Comparison of ENCODE assay signal across 26 cellular contexts in genomic region chr20:40414843-40415615, GRCh38.
DNase-seq lines count a peak whose midpoint lies in the region; ATAC-seq, FAIRE-seq and TF ChIP-seq lines count a peak whose summit lies in the region.
"Had no signal": no experiment of that assay in that cellular context is flagged by ENCODE, and none has a peak within 500 bp of the region (broad histone marks: within the 10 kb centered on the region; RNA-seq: fewer than 3 reads in every experiment).

No MANE protein-coding gene starts in this region.

- ATAC-seq in HepG2, result no peak
- ATAC-seq: left ventricle myocardium superior had no signal

- WGBS in HepG2 (ENCODE audit: low lambda C conversion rate), result 3% methylated on average over 5 of the region's 5 CpGs

- no peaks in the 10 kb centered on the region for H3K9me3 ChIP-seq in HepG2 (ENCODE audit: low read length)
- H3K9me3 ChIP-seq: sigmoid colon, vagina had no signal

- no peak for FAIRE-seq in HepG2 (lab: Jason Lieb, UNC)
- FAIRE-seq: endometrium, G401.6, GM12891 had no signal

- no peak overlapping the region for H3K4me3 Mint-ChIP-seq in Calu3 (ENCODE audit: low read depth, unreplicated experiment)

- peaks cover 16% of the 10 kb centered on the region for H3K27me3 Mint-ChIP-seq in Calu3 (ENCODE audit: unreplicated experiment)

- H3K36me3 Mint-ChIP-seq in Calu3 (ENCODE audit: insufficient read depth, unreplicated experiment), result no peaks in the 10 kb centered on the region

- H3K4me2 ChIP-seq in HepG2 (ENCODE audit: low read depth, low read length), result no peak overlapping the region

- H3K27ac ChIP-seq in VCaP (peak overlapping the region; percentile 94), HepG2 (ENCODE audit: extremely low read length, insufficient read depth, low read length) (no peak overlapping the region)
- H3K27ac ChIP-seq: HL-60, sigmoid colon, vagina had no signal

- no peak for TF ChIP-seq POLR2A in HepG2 (IDR thresholded peaks at IDR 0.05; ENCODE audit: insufficient read depth in 1 of 2, low read depth in 2 of 2, low read length in 2 of 2)

- H3K79me2 ChIP-seq in HepG2 (ENCODE audit: insufficient read depth, low read length), result no peaks in the 10 kb centered on the region

- H4K20me1 ChIP-seq in HepG2 (ENCODE audit: insufficient read depth, low read length), result no peaks in the 10 kb centered on the region

- H3K9ac ChIP-seq in HepG2 (ENCODE audit: insufficient read depth, low read depth, low read length), result no peak overlapping the region

- TF ChIP-seq RAD21 in HepG2 (CRISPR knock-in tag; IDR thresholded peaks at IDR 0.05), result no peak

- in situ Hi-C loops in HepG2 (cut with HindIII; ENCODE audit: extremely low pct_ligation_motif_present, low pct_unique_long_range_greater_than_20kb), result no loop called here

- intact Hi-C loops in Calu3 (cut with micrococcal nuclease; ENCODE audit: unreplicated experiment), result no loop called here
- intact Hi-C loops in HepG2 (cut with micrococcal nuclease; ENCODE audit: unreplicated experiment), result no loop called here

- no peaks in the 10 kb centered on the region for H3K27me3 ChIP-seq in HepG2 (ENCODE audit: control insufficient read depth in 1 of 2, insufficient read depth in 2 of 2, low read length in 2 of 2)
- H3K27me3 ChIP-seq: sigmoid colon, vagina had no signal

- DNase-seq in Calu3 (peak; percentile 6), NCI-H1417 treated with DMSO at 0.1 percent for 48 hours (lab: John Stamatoyannopoulos, UW) (peak; percentile 73), HepG2 (ENCODE audit: low spot score) (no peak), AG08395 (ENCODE audit: low spot score) (no peak), activated T-cell treated with anti-CD3 and anti-CD28 coated beads for 4 hours (no peak), AG20443 (ENCODE audit: low spot score) (no peak)
- no peak for DNase-seq in activated CD4-positive, CD25-positive, alpha-beta regulatory T cell treated with anti-CD3 and anti-CD28 coated beads, Interleukin-2, amount 50 U/mL, for 72 hours
- DNase-seq: activated CD4-positive, alpha-beta T cell treated with anti-CD3 and anti-CD28 coated beads for 1 hour; activated effector memory CD4-positive, alpha-beta T cell treated with Interleukin-2 at 50 U/mL for 16 hours; cerebellar nuclear complex; foreskin melanocyte; GOT3; KBM-7; left ventricle myocardium superior; NCI-H1105 treated with DMSO at 0.1 percent for 48 hours; NCI-H446 treated with DMSO at 0.1 percent for 48 hours; OCI-M1; sigmoid colon; stimulated activated CD4-positive, alpha-beta T cell treated with anti-CD3 and anti-CD28 coated beads, Interleukin-1b, Interleukin-23, amount 100 ng/mL, for 48 hours; T-helper 9 cell had no signal

- TF ChIP-seq CTCF in Calu3 (IDR thresholded peaks at IDR 0.05; ENCODE audit: unreplicated experiment) (no peak), VCaP (conservative IDR thresholded peaks at IDR 0.05) (no peak), HepG2 (CRISPR knock-in tag; IDR thresholded peaks at IDR 0.05) (no peak)

- CTCF ChIA-PET in Calu3 (lab: Charles Lee), result interaction anchor here (0.8 kb wide), 1 partner anchor 326 kb away, joined by 4 read pairs; no protein-coding TSS in a partner anchor
- CTCF ChIA-PET in HepG2 (lab: Yijun Ruan, JAX; ENCODE audit: low intra/inter-chr PET ratio, low total read pairs), result no interaction called here

- no peaks in the 10 kb centered on the region for H3K4me1 Mint-ChIP-seq in Calu3 (ENCODE audit: low read depth, unreplicated experiment)

- BruUV-seq in Calu3 (replicated peaks; lab: Mats Ljungman, UMichigan), result no TSS peak
- no TSS peak for BruUV-seq in HepG2 (replicated peaks; lab: Mats Ljungman, UMichigan)

- H3K36me3 ChIP-seq in HepG2 (replicated peaks in 1 of 2; ENCODE audit: control insufficient read depth in 1 of 2, insufficient read depth in 2 of 2, low read length in 2 of 2), result no peaks in the 10 kb centered on the region
- H3K36me3 ChIP-seq: sigmoid colon, vagina had no signal

- H3K9me3 Mint-ChIP-seq in Calu3 (ENCODE audit: low read depth, unreplicated experiment), result peaks cover 7% of the 10 kb centered on the region

- H3K4me1 ChIP-seq in HepG2 (ENCODE audit: insufficient read depth, low read length), result no peaks in the 10 kb centered on the region
- H3K4me1 ChIP-seq: sigmoid colon, vagina had no signal

- POLR2A ChIA-PET in HepG2 (lab: Yijun Ruan, JAX), result no interaction called here

- no peak for TF ChIP-seq EP300 in HepG2 (IDR thresholded peaks at IDR 0.05; ENCODE audit: low read depth in 2 of 2, low read length in 2 of 2)
- no peak for TF ChIP-seq EP300 in HepG2 (CRISPR knock-in tag; IDR thresholded peaks at IDR 0.05; ENCODE audit: borderline replicate concordance)

- no peak overlapping the region for H2AFZ ChIP-seq in HepG2 (ENCODE audit: low read length)

- no peak overlapping the region for H3K27ac Mint-ChIP-seq in Calu3 (ENCODE audit: unreplicated experiment)

- no peak overlapping the region for H3K4me3 ChIP-seq in HepG2 (replicated peaks in 1 of 3; ENCODE audit: insufficient read depth in 1 of 3, low read depth in 2 of 3, low read length in 3 of 3)
- H3K4me3 ChIP-seq: sigmoid colon, vagina had no signal

TF ChIP-seq in HepG2, 621 proteins besides CTCF, POLR2A, EP300 and RAD21 (continues in another document):
- TF ChIP-seq ZNF441 (CRISPR knock-in tag; IDR thresholded peaks at IDR 0.05; ENCODE audit: borderline replicate concordance) (no peak), ZNF280D (CRISPR knock-in tag; IDR thresholded peaks at IDR 0.05) (no peak), ZNF564 (CRISPR knock-in tag; IDR thresholded peaks at IDR 0.05) (no peak), ZNF709 (CRISPR knock-in tag; IDR thresholded peaks at IDR 0.05) (no peak), NCOA1 (CRISPR knock-in tag; IDR thresholded peaks at IDR 0.05) (no peak), ZNF816 (CRISPR knock-in tag; IDR thresholded peaks at IDR 0.05; ENCODE audit: borderline replicate concordance) (no peak), ZC3H13 (CRISPR knock-in tag; IDR thresholded peaks at IDR 0.05) (no peak), SNAPC4 (CRISPR knock-in tag; IDR thresholded peaks at IDR 0.05) (peak; percentile 63; the same call in 1 of the 2 replicates), TOPORS (CRISPR knock-in tag; IDR thresholded peaks at IDR 0.05) (no peak), ZNF549 (CRISPR knock-in tag; IDR thresholded peaks at IDR 0.05) (no peak), TMF1 (CRISPR knock-in tag; IDR thresholded peaks at IDR 0.05; ENCODE audit: low read depth) (no peak)

Comparison
In these comparisons a context has a peak if more than half of its experiments do, and no peak if none do; other contexts are left out.
1. DNase-seq: peak in Calu3 (single experiment) and NCI-H1417 treated with DMSO at 0.1 percent for 48 hours (single experiment); none in HepG2 (single experiment), AG08395 (single experiment), activated CD4-positive, CD25-positive, alpha-beta regulatory T cell treated with anti-CD3 and anti-CD28 coated beads, Interleukin-2, amount 50 U/mL, for 72 hours (single experiment), activated T-cell treated with anti-CD3 and anti-CD28 coated beads for 4 hours (single experiment) and AG20443 (single experiment).